Comparison of ENCODE assay signal across 8 cellular contexts in the genomic region with DNA sequence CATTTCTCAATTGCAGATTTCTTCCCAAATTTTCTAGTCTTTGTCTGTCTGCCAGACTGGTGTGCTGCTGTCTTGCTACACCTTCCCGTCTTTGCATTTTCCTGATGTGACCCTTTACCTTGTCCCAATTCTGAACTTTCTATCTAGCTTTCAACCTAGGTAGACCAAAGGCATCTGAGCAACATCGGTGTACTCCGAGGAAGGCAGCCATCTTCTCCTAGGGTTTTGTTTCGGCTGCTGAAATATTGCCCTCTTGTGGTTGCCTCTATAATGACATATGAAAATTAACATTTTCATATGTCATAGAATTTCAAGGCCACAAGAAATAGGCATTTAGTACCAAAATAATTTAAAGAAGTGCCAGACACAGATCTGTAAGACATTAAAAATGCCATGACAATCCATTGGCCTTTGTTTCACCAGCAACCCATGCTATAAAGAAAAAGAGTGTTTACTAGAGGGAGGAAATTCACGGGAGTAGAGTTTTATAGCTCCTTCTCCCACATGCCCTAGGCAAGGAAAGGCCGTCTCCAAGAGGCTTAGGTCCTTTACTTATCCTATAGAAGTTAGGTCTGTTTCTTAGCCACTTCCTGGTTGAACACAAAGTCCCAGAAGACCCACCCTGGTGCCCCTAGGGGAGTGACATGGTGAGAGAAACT. TPM values are rescaled to one million over a fixed set of nuclear protein-coding genes. Genes with fewer than 3 reads are reported as not detected.
DNase-seq lines count a peak whose midpoint lies in the region; ATAC-seq and TF ChIP-seq lines count a peak whose summit lies in the region.

No MANE protein-coding gene starts in this region.

- H3K4me1 ChIP-seq in HEK293 (ENCODE audit: control insufficient read depth, insufficient read depth, low read length) = no peaks in the 10 kb centered on the region

- H3K4me3 ChIP-seq in HEK293 (ENCODE audit: low read depth, low read length) = no peak overlapping the region

- H3K9me3 ChIP-seq in HEK293 (ENCODE audit: control insufficient read depth, insufficient read depth, low read depth, low read length) = no peaks in the 10 kb centered on the region

- no peak for TF ChIP-seq CTCF in HEK293 (tag by site-specific recombination; IDR thresholded peaks at IDR 0.05)
- TF ChIP-seq CTCF in nephron (IDR thresholded peaks at IDR 0.05; ENCODE audit: unreplicated experiment in 3 of 3) = peak; percentile 55 to 70 (median 60)

- no peak overlapping the region for H3K27ac ChIP-seq in HEK293 (ENCODE audit: extremely low read depth, low read depth, low read length)

- CTCF ChIA-PET in activated CD8-positive, alpha-beta memory T cell treated with anti-CD3 and anti-CD28 coated beads, Interleukin-2, amount 10 ng/mL, durations not matched to agents 7 days and 5 days (lab: Charles Lee) = interaction anchor here (0.7 to 12.1 kb wide), 29 partner anchors 9 to 704 kb away, joined by 3 to 276 read pairs (median 4); a partner anchor contains a TSS
- CTCF ChIA-PET in HEK293 (lab: Yijun Ruan, JAX) = interaction anchor here (0.5 to 10.9 kb wide), 44 partner anchors 8 to 476 kb away, joined by 3 to 148 read pairs (median 4); no protein-coding TSS in a partner anchor

- no peak for DNase-seq in activated CD8-positive, alpha-beta memory T cell treated with anti-CD3 and anti-CD28 coated beads, Interleukin-2, amount 10 ng/mL, durations not matched to agents 7 days and 5 days
- no peak for DNase-seq in activated CD8-positive, alpha-beta memory T cell treated with anti-CD3 and anti-CD28 coated beads, Interleukin-2, amount 50 U/mL, for 48 hours
- peak; percentile 9 for DNase-seq in NCI-H2107 (lab: John Stamatoyannopoulos, UW)
- peak; percentile 38 for DNase-seq in activated CD4-positive, alpha-beta T cell treated with anti-CD3 and anti-CD28 coated beads for 48 hours

- H3K36me3 Mint-ChIP-seq in activated CD8-positive, alpha-beta memory T cell treated with anti-CD3 and anti-CD28 coated beads, Interleukin-2, amount 10 ng/mL, durations not matched to agents 7 days and 5 days = peaks cover 1% of the 10 kb centered on the region
- peaks cover 3% of the 10 kb centered on the region for H3K36me3 Mint-ChIP-seq in nephron (ENCODE audit: low read depth)

- peaks cover 11% of the 10 kb centered on the region for H3K4me1 Mint-ChIP-seq in activated CD8-positive, alpha-beta memory T cell treated with anti-CD3 and anti-CD28 coated beads, Interleukin-2, amount 10 ng/mL, durations not matched to agents 7 days and 5 days
- H3K4me1 Mint-ChIP-seq in nephron = peaks cover 10% of the 10 kb centered on the region

- POLR2A ChIA-PET in HEK293 (lab: Yijun Ruan, JAX) = interaction anchor here (0.6 kb wide), 1 partner anchor 116 kb away, joined by 4 read pairs; no protein-coding TSS in a partner anchor

- peak overlapping the region; percentile 38 for H3K27ac Mint-ChIP-seq in activated CD8-positive, alpha-beta memory T cell treated with anti-CD3 and anti-CD28 coated beads, Interleukin-2, amount 10 ng/mL, durations not matched to agents 7 days and 5 days
- peak overlapping the region; percentile 2 to 47 (median 32) for H3K27ac Mint-ChIP-seq in nephron

- H3K9me3 Mint-ChIP-seq in activated CD8-positive, alpha-beta memory T cell treated with anti-CD3 and anti-CD28 coated beads, Interleukin-2, amount 10 ng/mL, durations not matched to agents 7 days and 5 days (ENCODE audit: low read depth) = no peaks in the 10 kb centered on the region
- H3K9me3 Mint-ChIP-seq in nephron = peaks cover 4% of the 10 kb centered on the region

- peak overlapping the region; percentile 65 for H3K4me3 Mint-ChIP-seq in activated CD8-positive, alpha-beta memory T cell treated with anti-CD3 and anti-CD28 coated beads, Interleukin-2, amount 10 ng/mL, durations not matched to agents 7 days and 5 days
- H3K4me3 Mint-ChIP-seq in nephron = peak overlapping the region in 1 of 3 experiments; percentile 22

- peak; percentile 77 for ATAC-seq in activated CD8-positive, alpha-beta memory T cell treated with anti-CD3 and anti-CD28 coated beads, Interleukin-2, amount 10 ng/mL, durations not matched to agents 7 days and 5 days
- ATAC-seq in esophagus mucosa (peak; percentile 71), GM21515 (IDR thresholded peaks at IDR 0.05; ENCODE audit: unreplicated experiment) (no peak)

- no peaks in the 10 kb centered on the region for H3K36me3 ChIP-seq in HEK293 (ENCODE audit: control insufficient read depth in 2 of 2, insufficient read depth in 1 of 2, low read length in 2 of 2)

- H3K27me3 Mint-ChIP-seq in activated CD8-positive, alpha-beta memory T cell treated with anti-CD3 and anti-CD28 coated beads, Interleukin-2, amount 10 ng/mL, durations not matched to agents 7 days and 5 days = peaks cover 18% of the 10 kb centered on the region
- H3K27me3 Mint-ChIP-seq in nephron (ENCODE audit: low read depth) = peaks cover 3% of the 10 kb centered on the region

TF ChIP-seq in HEK293, 187 proteins besides CTCF, POLR2A, EP300 and RAD21:
- TF ChIP-seq MZF1 (tag by site-specific recombination; IDR thresholded peaks at IDR 0.05; ENCODE audit: borderline replicate concordance) (no peak), ZNF624 (tag by site-specific recombination; IDR thresholded peaks at IDR 0.05) (no peak), ZNF529 (tag by site-specific recombination; IDR thresholded peaks at IDR 0.05; ENCODE audit: insufficient replicate concordance) (no peak), ZNF654 (tag by site-specific recombination; IDR thresholded peaks at IDR 0.05; ENCODE audit: low read depth) (peak; percentile 38), SETDB1 (IDR thresholded peaks at IDR 0.05; ENCODE audit: insufficient read length, low read length) (peak; percentile 33), BCL11A (tag by site-specific recombination; IDR thresholded peaks at IDR 0.05; ENCODE audit: low read depth) (no peak), ZNF660 (tag by site-specific recombination; IDR thresholded peaks at IDR 0.05) (0 out of 2 replicates have a peak, but pooled peaks have one; percentile 30)
TF ChIP-seq in HEK293: peak in this region for 3.

RNA-seq across cellular contexts. Expression of a gene that starts 23.4 kb away (rescaled TPM):
- not detected for total RNA-seq in activated CD8-positive, alpha-beta memory T cell treated with anti-CD3 and anti-CD28 coated beads, Interleukin-2, amount 10 ng/mL, durations not matched to agents 7 days and 5 days
- total RNA-seq in esophagus mucosa = not detected

RNA-seq across cellular contexts. Expression of a gene that starts 41.4 kb away (rescaled TPM):
- under 1 TPM; 0.16 to 0.70 TPM for total RNA-seq in activated CD8-positive, alpha-beta memory T cell treated with anti-CD3 and anti-CD28 coated beads, Interleukin-2, amount 10 ng/mL, durations not matched to agents 7 days and 5 days
- 0.32 TPM for total RNA-seq in esophagus mucosa

RNA-seq across cellular contexts. Expression of a gene that starts 48.6 kb away (rescaled TPM):
- total RNA-seq in activated CD8-positive, alpha-beta memory T cell treated with anti-CD3 and anti-CD28 coated beads, Interleukin-2, amount 10 ng/mL, durations not matched to agents 7 days and 5 days = not detected
- not detected for total RNA-seq in esophagus mucosa

Comparison
In these comparisons a context has a peak if more than half of its experiments do, and no peak if none do; other contexts are left out.
1. DNase-seq: peak in NCI-H2107 (single experiment) and activated CD4-positive, alpha-beta T cell treated with anti-CD3 and anti-CD28 coated beads for 48 hours (single experiment); none in activated CD8-positive, alpha-beta memory T cell treated with anti-CD3 and anti-CD28 coated beads, Interleukin-2, amount 10 ng/mL, durations not matched to agents 7 days and 5 days (single experiment) and activated CD8-positive, alpha-beta memory T cell treated with anti-CD3 and anti-CD28 coated beads, Interleukin-2, amount 50 U/mL, for 48 hours (single experiment).